7 cellular contexts compared by ENCODE assay signal in genomic region chr16:30633526-30633925, GRCh38. TPM values are rescaled to one million over a fixed set of nuclear protein-coding genes. Genes with fewer than 3 reads are reported as not detected.
A peak's percentile ranks its signal among the peaks of the same experiment; 100 is the strongest.
DNase-seq lines count a peak whose midpoint lies in the region; FAIRE-seq lines count a peak whose summit lies in the region.

No MANE protein-coding gene starts in this region.

- peak overlapping the region; percentile 93 for H3K27ac Mint-ChIP-seq in activated naive CD8-positive, alpha-beta T cell treated with anti-CD3 and anti-CD28 coated beads for 36 hours
- H3K27ac Mint-ChIP-seq in immature natural killer cell: peak overlapping the region; percentile 96 to 99 (median 98)

- no peak for DNase-seq in activated naive CD8-positive, alpha-beta T cell treated with anti-CD3 and anti-CD28 coated beads for 36 hours
- DNase-seq in immature natural killer cell (no peak), pons (ENCODE audit: low spot score) (no peak), DMS53 treated with DMSO at 0.1 percent for 48 hours (lab: John Stamatoyannopoulos, UW; ENCODE audit: unreplicated experiment) (no peak), HTR-8/SVneo (ENCODE audit: insufficient read length, low spot score) (no peak)

- peak overlapping the region; percentile 54 for H3K9ac ChIP-seq in HUES64 (ENCODE audit: low read depth, low read length)
- H3K9ac ChIP-seq in stomach smooth muscle (ENCODE audit: low read length in 2 of 2): peak overlapping the region; percentile 73 to 98

- peaks cover 13% of the 10 kb centered on the region for H3K36me3 Mint-ChIP-seq in activated naive CD8-positive, alpha-beta T cell treated with anti-CD3 and anti-CD28 coated beads for 36 hours
- no peaks in the 10 kb centered on the region for H3K36me3 Mint-ChIP-seq in immature natural killer cell

- WGBS in HUES64: 82% methylated on average over 14 of the region's 17 CpGs

- H3K27ac ChIP-seq in HUES64 (ENCODE audit: low read depth, low read length) (peak overlapping the region; percentile 65; the same call in 1 of the 2 replicates), stomach smooth muscle (ENCODE audit: low read length) (peak overlapping the region; percentile 94)

- no peaks in the 10 kb centered on the region for H3K27me3 ChIP-seq in HUES64 (ENCODE audit: insufficient read depth, low read length)
- no peaks in the 10 kb centered on the region for H3K27me3 ChIP-seq in stomach smooth muscle (ENCODE audit: control insufficient read depth in 1 of 2, insufficient read depth in 2 of 2, low read length in 2 of 2)

- peak overlapping the region; percentile 86 for H3K4me3 ChIP-seq in HUES64 (ENCODE audit: low read length)
- H3K4me3 ChIP-seq in stomach smooth muscle (ENCODE audit: low read length in 2 of 2): peak overlapping the region; percentile 88 to 91

- H3K9me3 ChIP-seq in HUES64 (ENCODE audit: insufficient read depth, low read depth, low read length) (no peaks in the 10 kb centered on the region), stomach smooth muscle (ENCODE audit: control insufficient read depth in 2 of 2, low read length in 2 of 2) (no peaks in the 10 kb centered on the region)

- H3K36me3 ChIP-seq in HUES64 (ENCODE audit: insufficient read depth, low read length): no peaks in the 10 kb centered on the region; the same call in 1 of the 2 replicates
- no peaks in the 10 kb centered on the region for H3K36me3 ChIP-seq in stomach smooth muscle (ENCODE audit: control insufficient read depth in 2 of 2, insufficient read depth in 2 of 2, low read length in 2 of 2)

- H3K4me1 ChIP-seq in HUES64 (ENCODE audit: insufficient read depth, low read length) (0 out of 2 replicates have a peak, but pooled peaks cover 3% of the 10 kb centered on the region), stomach smooth muscle (ENCODE audit: control insufficient read depth, insufficient read depth, low read length) (peaks cover 13% of the 10 kb centered on the region)

- peaks cover 13% of the 10 kb centered on the region for H3K4me1 Mint-ChIP-seq in activated naive CD8-positive, alpha-beta T cell treated with anti-CD3 and anti-CD28 coated beads for 36 hours
- H3K4me1 Mint-ChIP-seq in immature natural killer cell: peaks cover 20 to 22% of the 10 kb centered on the region in 2 donors

- peak overlapping the region; percentile 92 for H3K4me3 Mint-ChIP-seq in activated naive CD8-positive, alpha-beta T cell treated with anti-CD3 and anti-CD28 coated beads for 36 hours
- H3K4me3 Mint-ChIP-seq in immature natural killer cell: peak overlapping the region; percentile 89 to 95 (median 91)

- no peak for FAIRE-seq in HTR-8/SVneo (lab: Jason Lieb, UNC)

- H3K9me3 Mint-ChIP-seq in activated naive CD8-positive, alpha-beta T cell treated with anti-CD3 and anti-CD28 coated beads for 36 hours: no peaks in the 10 kb centered on the region
- no peaks in the 10 kb centered on the region for H3K9me3 Mint-ChIP-seq in immature natural killer cell

- no peaks in the 10 kb centered on the region for H3K27me3 Mint-ChIP-seq in activated naive CD8-positive, alpha-beta T cell treated with anti-CD3 and anti-CD28 coated beads for 36 hours
- peaks cover 4 to 10% (median 7%) of the 10 kb centered on the region in 3 donors for H3K27me3 Mint-ChIP-seq in immature natural killer cell (ENCODE audit: low read depth in 3 of 3)

RNA-seq across cellular contexts. Expression of gene PRR14, which starts 17.2 kb away (rescaled TPM):
- polyA plus RNA-seq in HUES64 (2013, experiment 1 of 2): 11.0 TPM
- polyA plus RNA-seq in HUES64 (2013, experiment 2 of 2): 16.6 TPM
- 10 to 100 TPM; 90.1 to 93.3 TPM for total RNA-seq in activated naive CD8-positive, alpha-beta T cell treated with anti-CD3 and anti-CD28 coated beads for 36 hours
- 10 to 100 TPM; 10.6 to 29.5 (median 12.9) TPM for polyA plus RNA-seq in immature natural killer cell

RNA-seq across cellular contexts. Expression of gene ZNF689, which starts 23.3 kb away (rescaled TPM):
- polyA plus RNA-seq in HUES64 (2013, experiment 1 of 2): 13.1 TPM
- polyA plus RNA-seq in HUES64 (2013, experiment 2 of 2): 13.5 TPM
- 10 to 100 TPM; 14.8 to 15.5 TPM for total RNA-seq in activated naive CD8-positive, alpha-beta T cell treated with anti-CD3 and anti-CD28 coated beads for 36 hours
- 10 to 100 TPM in 1 of 3 donors, 1 to 10 TPM in 2; 7.5 to 14.7 (median 8.4) TPM for polyA plus RNA-seq in immature natural killer cell

RNA-seq across cellular contexts. Expression of gene FBRS, which starts 24.7 kb away (rescaled TPM):
- 9.2 TPM for polyA plus RNA-seq in HUES64 (2013, experiment 1 of 2)
- polyA plus RNA-seq in HUES64 (2013, experiment 2 of 2): 12.8 TPM
- total RNA-seq in activated naive CD8-positive, alpha-beta T cell treated with anti-CD3 and anti-CD28 coated beads for 36 hours: 10 to 100 TPM; 92.8 to 94.5 TPM
- polyA plus RNA-seq in immature natural killer cell: 1 to 10 TPM in 2 of 3 donors, under 1 TPM in 1; 0.06 to 5.5 (median 1.9) TPM

RNA-seq across cellular contexts. Expression of gene ZNF785, which starts 48.0 kb away (rescaled TPM):
- polyA plus RNA-seq in HUES64 (2013, experiment 1 of 2): 5.2 TPM
- polyA plus RNA-seq in HUES64 (2013, experiment 2 of 2): 6.4 TPM
- total RNA-seq in activated naive CD8-positive, alpha-beta T cell treated with anti-CD3 and anti-CD28 coated beads for 36 hours: 1 to 10 TPM; 6.4 to 7.8 TPM
- polyA plus RNA-seq in immature natural killer cell: 1 to 10 TPM; 1.2 to 3.3 (median 1.9) TPM
